In the genomic region with DNA sequence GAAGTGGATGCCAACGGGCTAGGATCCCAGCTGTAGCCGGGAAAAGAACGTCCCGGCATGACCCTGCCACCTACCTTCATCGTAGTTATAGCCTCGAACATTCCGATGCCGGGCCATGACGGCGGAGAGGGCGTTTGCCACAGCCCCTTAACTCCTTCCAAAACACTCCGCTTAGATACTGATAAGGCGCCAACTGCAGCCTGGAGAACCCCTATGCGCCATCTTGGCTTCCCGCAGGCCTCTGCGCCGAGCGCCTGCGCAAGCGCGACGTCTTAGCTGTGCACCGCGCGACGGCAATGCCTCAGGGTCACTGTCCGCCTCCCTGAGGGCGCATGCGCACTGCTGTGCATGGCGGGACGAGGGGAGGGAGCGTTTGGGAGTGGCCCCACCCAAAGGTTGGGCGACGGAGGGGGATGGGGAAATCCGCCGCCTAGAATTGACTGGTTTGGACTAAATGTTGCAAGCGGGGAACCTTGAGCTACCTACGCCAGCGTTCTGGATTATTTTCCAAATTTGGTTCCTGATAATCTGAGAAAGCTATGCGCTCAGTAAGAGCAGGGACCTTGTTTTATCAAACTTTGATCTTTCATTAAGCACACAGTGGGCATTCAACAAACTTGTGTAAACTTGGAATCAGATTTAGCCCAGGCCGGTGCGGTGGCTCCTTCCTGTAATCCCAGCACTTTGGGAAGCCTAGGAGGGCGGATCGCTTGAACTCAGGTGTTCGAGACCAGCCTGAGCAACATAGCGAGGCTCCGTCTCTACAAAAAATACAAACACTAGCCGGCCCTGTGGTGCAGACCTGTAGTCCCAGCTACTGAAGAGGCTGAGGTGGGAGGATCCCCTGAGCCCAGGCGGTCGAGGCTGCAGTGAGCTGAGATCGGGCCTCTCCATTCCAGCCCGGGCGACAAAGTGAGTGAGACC, we compare ENCODE assay signal across 1 cellular context.
TF ChIP-seq lines count a peak whose summit lies in the region.

A gene (minus strand): TSS at position 248 of the 924 bp plus-strand sequence. CDS start 131 bp downstream, at position 117.

TF ChIP-seq in K562, 482 proteins besides CTCF, POLR2A, EP300 and RAD21 (continued from another document and continues in another):
- TF ChIP-seq, protein P1, sequence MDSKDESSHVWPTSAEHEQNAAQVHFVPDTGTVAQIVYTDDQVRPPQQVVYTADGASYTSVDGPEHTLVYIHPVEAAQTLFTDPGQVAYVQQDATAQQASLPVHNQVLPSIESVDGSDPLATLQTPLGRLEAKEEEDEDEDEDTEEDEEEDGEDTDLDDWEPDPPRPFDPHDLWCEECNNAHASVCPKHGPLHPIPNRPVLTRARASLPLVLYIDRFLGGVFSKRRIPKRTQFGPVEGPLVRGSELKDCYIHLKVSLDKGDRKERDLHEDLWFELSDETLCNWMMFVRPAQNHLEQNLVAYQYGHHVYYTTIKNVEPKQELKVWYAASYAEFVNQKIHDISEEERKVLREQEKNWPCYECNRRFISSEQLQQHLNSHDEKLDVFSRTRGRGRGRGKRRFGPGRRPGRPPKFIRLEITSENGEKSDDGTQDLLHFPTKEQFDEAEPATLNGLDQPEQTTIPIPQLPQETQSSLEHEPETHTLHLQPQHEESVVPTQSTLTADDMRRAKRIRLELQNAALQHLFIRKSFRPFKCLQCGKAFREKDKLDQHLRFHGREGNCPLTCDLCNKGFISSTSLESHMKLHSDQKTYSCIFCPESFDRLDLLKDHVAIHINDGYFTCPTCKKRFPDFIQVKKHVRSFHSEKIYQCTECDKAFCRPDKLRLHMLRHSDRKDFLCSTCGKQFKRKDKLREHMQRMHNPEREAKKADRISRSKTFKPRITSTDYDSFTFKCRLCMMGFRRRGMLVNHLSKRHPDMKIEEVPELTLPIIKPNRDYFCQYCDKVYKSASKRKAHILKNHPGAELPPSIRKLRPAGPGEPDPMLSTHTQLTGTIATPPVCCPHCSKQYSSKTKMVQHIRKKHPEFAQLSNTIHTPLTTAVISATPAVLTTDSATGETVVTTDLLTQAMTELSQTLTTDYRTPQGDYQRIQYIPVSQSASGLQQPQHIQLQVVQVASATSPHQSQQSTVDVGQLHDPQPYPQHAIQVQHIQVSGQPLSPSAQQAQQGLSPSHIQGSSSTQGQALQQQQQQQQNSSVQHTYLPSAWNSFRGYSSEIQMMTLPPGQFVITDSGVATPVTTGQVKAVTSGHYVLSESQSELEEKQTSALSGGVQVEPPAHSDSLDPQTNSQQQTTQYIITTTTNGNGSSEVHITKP (IDR thresholded peaks at IDR 0.05; ENCODE audit: partially characterized antibody), result peak; percentile 92
- no peak for TF ChIP-seq ZNF589 (CRISPR knock-in tag; IDR thresholded peaks at IDR 0.05; ENCODE audit: low read depth)
- TF ChIP-seq CSDE1 (IDR thresholded peaks at IDR 0.05), result peak in 1 of 2 experiments; percentile 36; a peak in 1 of 4 replicates
- TF ChIP-seq, protein P2, sequence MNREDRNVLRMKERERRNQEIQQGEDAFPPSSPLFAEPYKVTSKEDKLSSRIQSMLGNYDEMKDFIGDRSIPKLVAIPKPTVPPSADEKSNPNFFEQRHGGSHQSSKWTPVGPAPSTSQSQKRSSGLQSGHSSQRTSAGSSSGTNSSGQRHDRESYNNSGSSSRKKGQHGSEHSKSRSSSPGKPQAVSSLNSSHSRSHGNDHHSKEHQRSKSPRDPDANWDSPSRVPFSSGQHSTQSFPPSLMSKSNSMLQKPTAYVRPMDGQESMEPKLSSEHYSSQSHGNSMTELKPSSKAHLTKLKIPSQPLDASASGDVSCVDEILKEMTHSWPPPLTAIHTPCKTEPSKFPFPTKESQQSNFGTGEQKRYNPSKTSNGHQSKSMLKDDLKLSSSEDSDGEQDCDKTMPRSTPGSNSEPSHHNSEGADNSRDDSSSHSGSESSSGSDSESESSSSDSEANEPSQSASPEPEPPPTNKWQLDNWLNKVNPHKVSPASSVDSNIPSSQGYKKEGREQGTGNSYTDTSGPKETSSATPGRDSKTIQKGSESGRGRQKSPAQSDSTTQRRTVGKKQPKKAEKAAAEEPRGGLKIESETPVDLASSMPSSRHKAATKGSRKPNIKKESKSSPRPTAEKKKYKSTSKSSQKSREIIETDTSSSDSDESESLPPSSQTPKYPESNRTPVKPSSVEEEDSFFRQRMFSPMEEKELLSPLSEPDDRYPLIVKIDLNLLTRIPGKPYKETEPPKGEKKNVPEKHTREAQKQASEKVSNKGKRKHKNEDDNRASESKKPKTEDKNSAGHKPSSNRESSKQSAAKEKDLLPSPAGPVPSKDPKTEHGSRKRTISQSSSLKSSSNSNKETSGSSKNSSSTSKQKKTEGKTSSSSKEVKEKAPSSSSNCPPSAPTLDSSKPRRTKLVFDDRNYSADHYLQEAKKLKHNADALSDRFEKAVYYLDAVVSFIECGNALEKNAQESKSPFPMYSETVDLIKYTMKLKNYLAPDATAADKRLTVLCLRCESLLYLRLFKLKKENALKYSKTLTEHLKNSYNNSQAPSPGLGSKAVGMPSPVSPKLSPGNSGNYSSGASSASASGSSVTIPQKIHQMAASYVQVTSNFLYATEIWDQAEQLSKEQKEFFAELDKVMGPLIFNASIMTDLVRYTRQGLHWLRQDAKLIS (CRISPR knock-in tag; IDR thresholded peaks at IDR 0.05), result peak; percentile 88; the same call in 1 of the 2 replicates
- TF ChIP-seq, protein P3, sequence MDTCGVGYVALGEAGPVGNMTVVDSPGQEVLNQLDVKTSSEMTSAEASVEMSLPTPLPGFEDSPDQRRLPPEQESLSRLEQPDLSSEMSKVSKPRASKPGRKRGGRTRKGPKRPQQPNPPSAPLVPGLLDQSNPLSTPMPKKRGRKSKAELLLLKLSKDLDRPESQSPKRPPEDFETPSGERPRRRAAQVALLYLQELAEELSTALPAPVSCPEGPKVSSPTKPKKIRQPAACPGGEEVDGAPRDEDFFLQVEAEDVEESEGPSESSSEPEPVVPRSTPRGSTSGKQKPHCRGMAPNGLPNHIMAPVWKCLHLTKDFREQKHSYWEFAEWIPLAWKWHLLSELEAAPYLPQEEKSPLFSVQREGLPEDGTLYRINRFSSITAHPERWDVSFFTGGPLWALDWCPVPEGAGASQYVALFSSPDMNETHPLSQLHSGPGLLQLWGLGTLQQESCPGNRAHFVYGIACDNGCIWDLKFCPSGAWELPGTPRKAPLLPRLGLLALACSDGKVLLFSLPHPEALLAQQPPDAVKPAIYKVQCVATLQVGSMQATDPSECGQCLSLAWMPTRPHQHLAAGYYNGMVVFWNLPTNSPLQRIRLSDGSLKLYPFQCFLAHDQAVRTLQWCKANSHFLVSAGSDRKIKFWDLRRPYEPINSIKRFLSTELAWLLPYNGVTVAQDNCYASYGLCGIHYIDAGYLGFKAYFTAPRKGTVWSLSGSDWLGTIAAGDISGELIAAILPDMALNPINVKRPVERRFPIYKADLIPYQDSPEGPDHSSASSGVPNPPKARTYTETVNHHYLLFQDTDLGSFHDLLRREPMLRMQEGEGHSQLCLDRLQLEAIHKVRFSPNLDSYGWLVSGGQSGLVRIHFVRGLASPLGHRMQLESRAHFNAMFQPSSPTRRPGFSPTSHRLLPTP (IDR thresholded peaks at IDR 0.05; ENCODE audit: borderline replicate concordance, extremely low read depth, insufficient read length), result peak; percentile 67
- TF ChIP-seq ZNF239 (CRISPR knock-in tag; IDR thresholded peaks at IDR 0.05), result no peak
- peak; percentile 34 for TF ChIP-seq NEUROD1 (IDR thresholded peaks at IDR 0.05; ENCODE audit: borderline replicate concordance, low read depth, low read length, partially characterized antibody)
- TF ChIP-seq SETDB1 (IDR thresholded peaks at IDR 0.05; ENCODE audit: low read length), result peak; percentile 97
- peak; percentile 16; the same call in 1 of the 2 replicates for TF ChIP-seq ARID1B (IDR thresholded peaks at IDR 0.05)
- no peak for TF ChIP-seq THRAP3 (IDR thresholded peaks at IDR 0.05; ENCODE audit: borderline replicate concordance)
- peak; percentile 89 for TF ChIP-seq BRD9 (IDR thresholded peaks at IDR 0.05; ENCODE audit: low read depth, partially characterized antibody)
- TF ChIP-seq, protein P4, sequence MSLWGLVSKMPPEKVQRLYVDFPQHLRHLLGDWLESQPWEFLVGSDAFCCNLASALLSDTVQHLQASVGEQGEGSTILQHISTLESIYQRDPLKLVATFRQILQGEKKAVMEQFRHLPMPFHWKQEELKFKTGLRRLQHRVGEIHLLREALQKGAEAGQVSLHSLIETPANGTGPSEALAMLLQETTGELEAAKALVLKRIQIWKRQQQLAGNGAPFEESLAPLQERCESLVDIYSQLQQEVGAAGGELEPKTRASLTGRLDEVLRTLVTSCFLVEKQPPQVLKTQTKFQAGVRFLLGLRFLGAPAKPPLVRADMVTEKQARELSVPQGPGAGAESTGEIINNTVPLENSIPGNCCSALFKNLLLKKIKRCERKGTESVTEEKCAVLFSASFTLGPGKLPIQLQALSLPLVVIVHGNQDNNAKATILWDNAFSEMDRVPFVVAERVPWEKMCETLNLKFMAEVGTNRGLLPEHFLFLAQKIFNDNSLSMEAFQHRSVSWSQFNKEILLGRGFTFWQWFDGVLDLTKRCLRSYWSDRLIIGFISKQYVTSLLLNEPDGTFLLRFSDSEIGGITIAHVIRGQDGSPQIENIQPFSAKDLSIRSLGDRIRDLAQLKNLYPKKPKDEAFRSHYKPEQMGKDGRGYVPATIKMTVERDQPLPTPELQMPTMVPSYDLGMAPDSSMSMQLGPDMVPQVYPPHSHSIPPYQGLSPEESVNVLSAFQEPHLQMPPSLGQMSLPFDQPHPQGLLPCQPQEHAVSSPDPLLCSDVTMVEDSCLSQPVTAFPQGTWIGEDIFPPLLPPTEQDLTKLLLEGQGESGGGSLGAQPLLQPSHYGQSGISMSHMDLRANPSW (CRISPR knock-in tag; IDR thresholded peaks at IDR 0.05), result peak; percentile 41; the same call in 1 of the 2 replicates
- no peak for TF ChIP-seq CCAR2 (IDR thresholded peaks at IDR 0.05; ENCODE audit: low read depth, low read length)
- TF ChIP-seq, protein P5, sequence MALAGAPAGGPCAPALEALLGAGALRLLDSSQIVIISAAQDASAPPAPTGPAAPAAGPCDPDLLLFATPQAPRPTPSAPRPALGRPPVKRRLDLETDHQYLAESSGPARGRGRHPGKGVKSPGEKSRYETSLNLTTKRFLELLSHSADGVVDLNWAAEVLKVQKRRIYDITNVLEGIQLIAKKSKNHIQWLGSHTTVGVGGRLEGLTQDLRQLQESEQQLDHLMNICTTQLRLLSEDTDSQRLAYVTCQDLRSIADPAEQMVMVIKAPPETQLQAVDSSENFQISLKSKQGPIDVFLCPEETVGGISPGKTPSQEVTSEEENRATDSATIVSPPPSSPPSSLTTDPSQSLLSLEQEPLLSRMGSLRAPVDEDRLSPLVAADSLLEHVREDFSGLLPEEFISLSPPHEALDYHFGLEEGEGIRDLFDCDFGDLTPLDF (CRISPR knock-in tag; IDR thresholded peaks at IDR 0.05), result peak; percentile 70; the same call in 1 of the 2 replicates
- TF ChIP-seq NR2C1 (IDR thresholded peaks at IDR 0.05), result peak; percentile 77
- peak; percentile 81 for TF ChIP-seq NR2C1 (tag; IDR thresholded peaks at IDR 0.05)
- TF ChIP-seq FOXK2 (conservative IDR thresholded peaks at IDR 0.05 in 1 of 2, IDR thresholded peaks at IDR 0.05 in 1 of 2; ENCODE audit: low read depth in 2 of 2), result peak; percentile 55 to 65; a peak in 1 of 4 replicates
- peak; percentile 97 for TF ChIP-seq NFRKB (IDR thresholded peaks at IDR 0.05; ENCODE audit: low read depth)
- TF ChIP-seq FOXJ2 (tag; IDR thresholded peaks at IDR 0.05), result peak; percentile 61; the same call in 1 of the 2 replicates
- TF ChIP-seq, protein P6, sequence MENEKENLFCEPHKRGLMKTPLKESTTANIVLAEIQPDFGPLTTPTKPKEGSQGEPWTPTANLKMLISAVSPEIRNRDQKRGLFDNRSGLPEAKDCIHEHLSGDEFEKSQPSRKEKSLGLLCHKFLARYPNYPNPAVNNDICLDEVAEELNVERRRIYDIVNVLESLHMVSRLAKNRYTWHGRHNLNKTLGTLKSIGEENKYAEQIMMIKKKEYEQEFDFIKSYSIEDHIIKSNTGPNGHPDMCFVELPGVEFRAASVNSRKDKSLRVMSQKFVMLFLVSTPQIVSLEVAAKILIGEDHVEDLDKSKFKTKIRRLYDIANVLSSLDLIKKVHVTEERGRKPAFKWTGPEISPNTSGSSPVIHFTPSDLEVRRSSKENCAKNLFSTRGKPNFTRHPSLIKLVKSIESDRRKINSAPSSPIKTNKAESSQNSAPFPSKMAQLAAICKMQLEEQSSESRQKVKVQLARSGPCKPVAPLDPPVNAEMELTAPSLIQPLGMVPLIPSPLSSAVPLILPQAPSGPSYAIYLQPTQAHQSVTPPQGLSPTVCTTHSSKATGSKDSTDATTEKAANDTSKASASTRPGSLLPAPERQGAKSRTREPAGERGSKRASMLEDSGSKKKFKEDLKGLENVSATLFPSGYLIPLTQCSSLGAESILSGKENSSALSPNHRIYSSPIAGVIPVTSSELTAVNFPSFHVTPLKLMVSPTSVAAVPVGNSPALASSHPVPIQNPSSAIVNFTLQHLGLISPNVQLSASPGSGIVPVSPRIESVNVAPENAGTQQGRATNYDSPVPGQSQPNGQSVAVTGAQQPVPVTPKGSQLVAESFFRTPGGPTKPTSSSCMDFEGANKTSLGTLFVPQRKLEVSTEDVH (IDR thresholded peaks at IDR 0.05; ENCODE audit: low read depth, partially characterized antibody), result peak; percentile 10
- TF ChIP-seq ZNF644 (tag; IDR thresholded peaks at IDR 0.05; ENCODE audit: low read depth), result peak; percentile 40; the same call in 1 of the 2 replicates
- peak; percentile 88 for TF ChIP-seq ATF7 (IDR thresholded peaks at IDR 0.05)
- no peak for TF ChIP-seq ZNF764 (CRISPR knock-in tag; IDR thresholded peaks at IDR 0.05; ENCODE audit: low read depth)
- no peak for TF ChIP-seq ZNF445 (CRISPR knock-in tag; IDR thresholded peaks at IDR 0.05; ENCODE audit: low read depth)
- TF ChIP-seq ZNF431 (CRISPR knock-in tag; IDR thresholded peaks at IDR 0.05), result 0 out of 2 replicates have a peak, but pooled peaks have one; percentile 33
- 0 out of 2 replicates have a peak, but pooled peaks have one; percentile 53 for TF ChIP-seq SMAD4 (CRISPR knock-in tag; conservative IDR thresholded peaks at IDR 0.05)
- TF ChIP-seq SIX5 (IDR thresholded peaks at IDR 0.05; ENCODE audit: borderline replicate concordance in 1 of 2, insufficient read depth in 1 of 2, low read depth in 1 of 2, low read length in 2 of 2), result 0 out of 4 replicates have a peak, but pooled peaks of 1 of the 2 experiments have one; percentile 32
- TF ChIP-seq, protein P7, sequence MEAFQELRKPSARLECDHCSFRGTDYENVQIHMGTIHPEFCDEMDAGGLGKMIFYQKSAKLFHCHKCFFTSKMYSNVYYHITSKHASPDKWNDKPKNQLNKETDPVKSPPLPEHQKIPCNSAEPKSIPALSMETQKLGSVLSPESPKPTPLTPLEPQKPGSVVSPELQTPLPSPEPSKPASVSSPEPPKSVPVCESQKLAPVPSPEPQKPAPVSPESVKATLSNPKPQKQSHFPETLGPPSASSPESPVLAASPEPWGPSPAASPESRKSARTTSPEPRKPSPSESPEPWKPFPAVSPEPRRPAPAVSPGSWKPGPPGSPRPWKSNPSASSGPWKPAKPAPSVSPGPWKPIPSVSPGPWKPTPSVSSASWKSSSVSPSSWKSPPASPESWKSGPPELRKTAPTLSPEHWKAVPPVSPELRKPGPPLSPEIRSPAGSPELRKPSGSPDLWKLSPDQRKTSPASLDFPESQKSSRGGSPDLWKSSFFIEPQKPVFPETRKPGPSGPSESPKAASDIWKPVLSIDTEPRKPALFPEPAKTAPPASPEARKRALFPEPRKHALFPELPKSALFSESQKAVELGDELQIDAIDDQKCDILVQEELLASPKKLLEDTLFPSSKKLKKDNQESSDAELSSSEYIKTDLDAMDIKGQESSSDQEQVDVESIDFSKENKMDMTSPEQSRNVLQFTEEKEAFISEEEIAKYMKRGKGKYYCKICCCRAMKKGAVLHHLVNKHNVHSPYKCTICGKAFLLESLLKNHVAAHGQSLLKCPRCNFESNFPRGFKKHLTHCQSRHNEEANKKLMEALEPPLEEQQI (IDR thresholded peaks at IDR 0.05), result no peak; the same call in 1 of the 2 replicates
- TF ChIP-seq ZNF3 (CRISPR knock-in tag; IDR thresholded peaks at IDR 0.05), result no peak
- TF ChIP-seq E2F3 (CRISPR knock-in tag; IDR thresholded peaks at IDR 0.05), result peak; percentile 53; the same call in 1 of the 2 replicates
- no peak for TF ChIP-seq ZNF75A (CRISPR knock-in tag; IDR thresholded peaks at IDR 0.05)
